In the genomic region with DNA sequence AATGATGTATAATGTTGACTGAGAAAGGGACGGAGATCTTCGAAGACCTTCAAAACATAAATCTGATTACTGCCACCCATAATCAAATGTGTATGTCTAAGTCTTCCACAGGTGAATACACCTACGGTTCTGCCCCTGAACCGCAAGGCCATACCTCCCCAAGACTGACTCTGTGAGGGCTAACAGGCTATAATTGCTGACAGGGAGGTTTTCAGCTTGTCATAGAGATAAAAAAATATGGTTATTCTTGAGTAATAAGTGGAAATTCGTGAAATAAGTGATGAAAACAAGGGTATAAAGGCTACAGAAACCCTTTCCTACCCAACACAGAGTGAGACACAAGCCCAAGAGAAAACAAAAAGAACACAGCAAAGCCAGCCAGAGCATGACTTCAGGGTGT, we compare ENCODE assay signal across 31 cellular contexts.
"Had no signal": no experiment of that assay in that cellular context is flagged by ENCODE, and none has a peak within 500 bp of the region (broad histone marks: within the 10 kb centered on the region; RNA-seq: fewer than 3 reads in every experiment).

No MANE protein-coding gene starts in this region.

- H2AFZ ChIP-seq: neural progenitor cell, parathyroid adenoma had no signal

- H3K27me3 ChIP-seq: neural progenitor cell, ovary, spleen, suprapubic skin, testis, tibial artery, transverse colon, upper lobe of right lung, uterus had no signal

- DNase-seq: natural killer cell; occipital lobe; ovary; posterior cingulate gyrus; psoas muscle; spleen; stimulated activated CD4-positive, alpha-beta T cell treated with anti-CD3 and anti-CD28 coated beads, Interleukin-12 subunit alpha, Interleukin-12 subunit beta, amount 100 ng/mL, for 4 hours; stimulated activated CD4-positive, alpha-beta T cell treated with anti-CD3 and anti-CD28 coated beads, Interleukin-1b, Interleukin-23, amount 100 ng/mL, for 48 hours; stimulated activated CD4-positive, alpha-beta T cell treated with anti-CD3 and anti-CD28 coated beads, Interleukin-4, amount 100 ng/mL, for 1 hour; stimulated activated CD4-positive, alpha-beta T cell treated with anti-CD3 and anti-CD28 coated beads, Interleukin-4, amount 100 ng/mL, for 4 hours; stimulated activated CD8-positive, alpha-beta memory T cell treated with anti-CD3 and anti-CD28 coated beads, Interleukin-4, amount 100 ng/mL, for 48 hours; stimulated activated naive CD4-positive, alpha-beta T cell; stimulated activated naive CD8-positive, alpha-beta T cell treated with anti-CD3 and anti-CD28 coated beads, Interleukin-15, amount 100 ng/mL, for 72 hours; stimulated activated naive CD8-positive, alpha-beta T cell treated with anti-CD3 and anti-CD28 coated beads, Interleukin-15, Interleukin-2, amounts not matched to agents 100 U/mL and 50 U/mL, for 24 hours; substantia nigra; testis; tibial artery; transverse colon; upper lobe of right lung; uterus had no signal

- ATAC-seq: natural killer cell; psoas muscle; right cardiac atrium; sciatic nerve; stimulated activated memory B cell treated with anti-CD40 and anti-IgM and Interleukin-4, amounts not matched to agents 10 μg/mL and 1 μg/mL and 100 μg/mL, for 72 hours; stimulated activated naive CD8-positive, alpha-beta T cell treated with anti-CD3 and anti-CD28 coated beads, Interleukin-15, amount 100 ng/mL, for 72 hours; stimulated activated naive CD8-positive, alpha-beta T cell treated with anti-CD3 and anti-CD28 coated beads, Interleukin-15, Interleukin-2, amounts not matched to agents 100 U/mL and 50 U/mL, for 24 hours; upper lobe of right lung had no signal

- H3K36me3 Mint-ChIP-seq: natural killer cell, neural progenitor cell had no signal

- H3K9me3 ChIP-seq: ovary, psoas muscle, spleen, suprapubic skin, testis, tibial artery, transverse colon, upper lobe of right lung, uterus had no signal

- H3K36me3 ChIP-seq: neural progenitor cell, ovary, suprapubic skin, tibial artery, transverse colon, upper lobe of right lung, uterus had no signal

- H3K4me3 ChIP-seq: neural progenitor cell, ovary, psoas muscle, skin epidermis, smooth muscle cell, spleen, suprapubic skin, testis, tibial artery, transverse colon, upper lobe of right lung, uterus had no signal

- H3K27me3 Mint-ChIP-seq: progenitor cell of endocrine pancreas; stimulated activated memory B cell treated with anti-CD40 and anti-IgM and Interleukin-4, amounts not matched to agents 10 μg/mL and 1 μg/mL and 100 μg/mL, for 72 hours; stimulated activated naive CD8-positive, alpha-beta T cell treated with anti-CD3 and anti-CD28 coated beads, Interleukin-15, amount 100 ng/mL, for 72 hours; type B pancreatic cell had no signal

- H3K4me1 Mint-ChIP-seq: neural progenitor cell had no signal

- H3K27ac Mint-ChIP-seq: natural killer cell; nephron; neural progenitor cell; progenitor cell of endocrine pancreas; stimulated activated memory B cell treated with anti-CD40 and anti-IgM and Interleukin-4, amounts not matched to agents 10 μg/mL and 1 μg/mL and 100 μg/mL, for 72 hours; stimulated activated naive CD8-positive, alpha-beta T cell treated with anti-CD3 and anti-CD28 coated beads, Interleukin-15, amount 100 ng/mL, for 72 hours; type B pancreatic cell had no signal

- H3K4me1 ChIP-seq: parathyroid adenoma, psoas muscle, testis, tibial artery, upper lobe of right lung, uterus had no signal

- H3K79me2 ChIP-seq: parathyroid adenoma had no signal

- H3K9me3 Mint-ChIP-seq: natural killer cell; nephron; neural progenitor cell; stimulated activated memory B cell treated with anti-CD40 and anti-IgM and Interleukin-4, amounts not matched to agents 10 μg/mL and 1 μg/mL and 100 μg/mL, for 72 hours; stimulated activated naive CD8-positive, alpha-beta T cell treated with anti-CD3 and anti-CD28 coated beads, Interleukin-15, amount 100 ng/mL, for 72 hours; type B pancreatic cell had no signal

- H3K4me3 Mint-ChIP-seq: natural killer cell; nephron; neural progenitor cell; stimulated activated memory B cell treated with anti-CD40 and anti-IgM and Interleukin-4, amounts not matched to agents 10 μg/mL and 1 μg/mL and 100 μg/mL, for 72 hours; stimulated activated naive CD8-positive, alpha-beta T cell treated with anti-CD3 and anti-CD28 coated beads, Interleukin-15, amount 100 ng/mL, for 72 hours; type B pancreatic cell had no signal

- H3K27ac ChIP-seq: neural progenitor cell, ovary, parathyroid adenoma, psoas muscle, skin epidermis, spleen, suprapubic skin, testis, tibial artery, transverse colon, upper lobe of right lung, uterus had no signal

- H3K4me2 ChIP-seq: neural progenitor cell, smooth muscle cell had no signal

- H3K9ac ChIP-seq: neural progenitor cell, parathyroid adenoma had no signal
